In the genomic region with DNA sequence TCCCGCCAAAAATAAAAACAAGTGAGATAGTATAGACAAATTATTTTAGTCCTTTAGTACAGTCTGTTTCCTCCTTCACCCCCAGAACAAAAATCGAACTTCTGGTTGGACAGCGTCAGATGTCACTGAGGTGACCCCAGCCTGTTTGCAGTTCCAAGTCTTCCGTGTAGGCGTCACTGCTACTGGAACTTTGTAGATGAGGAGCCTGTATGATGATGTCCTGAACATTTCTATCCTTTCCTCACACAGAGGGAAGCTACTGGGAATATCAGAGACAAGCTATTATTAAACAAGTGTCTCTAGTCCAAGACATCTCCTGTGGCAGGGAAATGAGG, we compare ENCODE assay signal across 1 cellular context.
TF ChIP-seq lines count a peak whose summit lies in the region.

No MANE protein-coding gene starts in this region.

TF ChIP-seq in HCT116, 20 proteins besides CTCF, POLR2A, EP300 and RAD21 (continued from another document):
- no peak for TF ChIP-seq REST (IDR thresholded peaks at IDR 0.05; ENCODE audit: low read depth)
- TF ChIP-seq ZNF274 (IDR thresholded peaks at IDR 0.05; ENCODE audit: low read depth, low read length), result no peak
- no peak for TF ChIP-seq YY1 (IDR thresholded peaks at IDR 0.05; ENCODE audit: extremely low read depth, insufficient replicate concordance, low read depth, low read length)
